Comparison of ENCODE assay signal across 8 cellular contexts in the genomic region with DNA sequence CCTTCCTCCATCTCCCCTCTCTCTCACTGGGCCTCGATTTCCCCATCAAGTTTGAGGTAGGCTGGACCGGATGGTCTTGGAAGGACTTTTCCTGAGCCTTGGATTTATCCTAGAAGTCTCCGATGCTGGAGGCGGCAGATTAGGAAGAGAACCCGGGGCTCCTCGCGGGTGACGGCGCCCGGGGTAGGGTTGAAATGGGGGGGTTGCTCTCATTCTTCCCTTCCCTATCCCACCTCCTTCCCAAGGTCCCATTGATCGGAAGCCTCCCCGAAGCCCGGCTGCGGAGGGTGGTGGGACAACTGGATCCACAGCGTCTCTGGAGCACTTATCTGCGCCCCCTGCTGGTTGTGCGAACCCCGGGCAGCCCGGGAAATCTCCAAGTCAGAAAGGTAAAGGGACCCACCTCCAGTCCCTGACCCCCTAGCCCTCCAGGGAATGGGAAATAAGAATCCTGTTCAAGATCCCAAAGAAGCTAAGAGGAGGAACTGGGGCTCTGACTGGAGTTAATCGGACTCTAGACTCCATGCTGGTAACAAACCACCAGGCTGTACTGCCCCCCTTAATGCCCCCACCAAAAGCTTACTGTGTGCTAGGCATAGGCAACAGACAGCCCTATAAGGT. TPM values are rescaled to one million over a fixed set of nuclear protein-coding genes. Genes with fewer than 3 reads are reported as not detected.
DNase-seq lines count a peak whose midpoint lies in the region; ATAC-seq, FAIRE-seq and TF ChIP-seq lines count a peak whose summit lies in the region.

No MANE protein-coding gene starts in this region.

- CTCF ChIA-PET in activated CD4-positive, alpha-beta T cell treated with anti-CD3 and anti-CD28 coated beads for 36 hours (lab: Charles Lee) = interaction anchor here (0.6 to 4.3 kb wide), 34 partner anchors 10 to 891 kb away, joined by 3 to 75 read pairs (median 4); partner anchors contain the start of genes FBXO46, NKPD1, OPA3 and SIX5
- CTCF ChIA-PET in HepG2 (lab: Yijun Ruan, JAX; ENCODE audit: low intra/inter-chr PET ratio, low total read pairs) = interaction anchor here (1.9 kb wide), 1 partner anchor 102 kb away, joined by 14 read pairs; no protein-coding TSS in a partner anchor

- FAIRE-seq in HepG2 (lab: Jason Lieb, UNC) = peak; percentile 49

- DNase-seq in SIG-M5 treated with dmso at 0.1 percent for 504 hours (lab: John Stamatoyannopoulos, UW; ENCODE audit: unreplicated experiment) (peak; percentile 68), SIG-M5 (lab: John Stamatoyannopoulos, UW) (no peak), NCI-H2196 (lab: John Stamatoyannopoulos, UW; ENCODE audit: unreplicated experiment) (peak; percentile 80), dedifferentiated amniotic fluid mesenchymal stem cell (ENCODE audit: extremely low spot score) (peak; percentile 66), HepG2 (ENCODE audit: low spot score) (peak; percentile 64)
- peak; percentile 90 for DNase-seq in activated CD4-positive, alpha-beta T cell treated with anti-CD3 and anti-CD28 coated beads for 36 hours
- DNase-seq in stimulated activated CD4-positive, alpha-beta T cell treated with anti-CD3 and anti-CD28 coated beads, Interleukin-2, amount 100 ng/mL, for 48 hours = peak; percentile 83 to 86

- no peak; a peak in 1 of 4 replicates for TF ChIP-seq POLR2A in HepG2 (IDR thresholded peaks at IDR 0.05; ENCODE audit: insufficient read depth in 1 of 2, low read depth in 2 of 2, low read length in 2 of 2)

- H3K27me3 ChIP-seq in HepG2 (ENCODE audit: control insufficient read depth in 1 of 2, insufficient read depth in 2 of 2, low read length in 2 of 2) = no peaks in the 10 kb centered on the region; a peak in 1 of 5 replicates

- POLR2A ChIA-PET in activated CD4-positive, alpha-beta T cell treated with anti-CD3 and anti-CD28 coated beads for 36 hours (lab: Charles Lee) = interaction anchor here (0.7 to 2.0 kb wide), 6 partner anchors 16 to 226 kb away, joined by 3 to 25 read pairs (median 8); partner anchors contain the start of genes FOSB and SIX5
- POLR2A ChIA-PET in HepG2 (lab: Yijun Ruan, JAX) = interaction anchor here (0.8 to 4.0 kb wide), 10 partner anchors 10 to 77 kb away, joined by 3 to 47 read pairs (median 8); partner anchors contain the start of gene SIX5

- TF ChIP-seq CTCF in HepG2 (CRISPR knock-in tag; IDR thresholded peaks at IDR 0.05) = peak; percentile 91

- H3K4me3 ChIP-seq in HepG2 (replicated peaks in 1 of 3; ENCODE audit: insufficient read depth in 1 of 3, low read depth in 2 of 3, low read length in 3 of 3) = peak overlapping the region; percentile 92 to 95 (median 94)

- ATAC-seq in activated CD4-positive, alpha-beta T cell treated with anti-CD3 and anti-CD28 coated beads for 36 hours = no peak
- ATAC-seq in HepG2 (peak; percentile 40), GM18861 (IDR thresholded peaks at IDR 0.05; ENCODE audit: unreplicated experiment) (no peak)

- H3K27ac Mint-ChIP-seq in activated CD4-positive, alpha-beta T cell treated with anti-CD3 and anti-CD28 coated beads for 36 hours = peak overlapping the region; percentile 97

- peaks cover 28% of the 10 kb centered on the region for H3K4me1 Mint-ChIP-seq in activated CD4-positive, alpha-beta T cell treated with anti-CD3 and anti-CD28 coated beads for 36 hours

- H3K9me3 ChIP-seq in HepG2 (ENCODE audit: low read length) = no peaks in the 10 kb centered on the region

- H3K4me1 ChIP-seq in HepG2 (ENCODE audit: insufficient read depth, low read length) = peaks cover 17% of the 10 kb centered on the region

- peak overlapping the region; percentile 89 for H3K4me3 Mint-ChIP-seq in activated CD4-positive, alpha-beta T cell treated with anti-CD3 and anti-CD28 coated beads for 36 hours

- no peaks in the 10 kb centered on the region for H3K27me3 Mint-ChIP-seq in activated CD4-positive, alpha-beta T cell treated with anti-CD3 and anti-CD28 coated beads for 36 hours

- intact Hi-C loops in activated CD4-positive, alpha-beta T cell treated with anti-CD3 and anti-CD28 coated beads for 36 hours (cut with DNase I, micrococcal nuclease) = loop anchor here (1.0 to 5.0 kb wide), 7 partner anchors 38 to 1354 kb away; partner anchors contain the start of genes CLPTM1 (in 1 of the 2), FBXO46 (in 1 of the 2), PPP1R37 (in 1 of the 2) and TMEM160 (in 1 of the 2)
- intact Hi-C loops in HepG2 (cut with micrococcal nuclease; ENCODE audit: unreplicated experiment) = loop anchor here (1.0 to 2.0 kb wide), 3 partner anchors 24 to 108 kb away; partner anchors contain the start of genes OPA3 and SIX5

- H2AFZ ChIP-seq in HepG2 (ENCODE audit: low read length) = no peak overlapping the region

- H3K4me2 ChIP-seq in HepG2 (ENCODE audit: low read depth, low read length) = peak overlapping the region; percentile 91

- TF ChIP-seq EP300 in HepG2 (IDR thresholded peaks at IDR 0.05; ENCODE audit: low read depth in 2 of 2, low read length in 2 of 2) (no peak), HepG2 (CRISPR knock-in tag; IDR thresholded peaks at IDR 0.05; ENCODE audit: borderline replicate concordance) (no peak)

- no peaks in the 10 kb centered on the region; the same call in 1 of the 2 replicates for H4K20me1 ChIP-seq in HepG2 (ENCODE audit: insufficient read depth, low read length)

- BruUV-seq in HepG2 (replicated peaks; lab: Mats Ljungman, UMichigan) = TSS peak; percentile 70

- H3K79me2 ChIP-seq in HepG2 (ENCODE audit: insufficient read depth, low read length) = peaks cover 21% of the 10 kb centered on the region

- in situ Hi-C loops in HepG2 (cut with HindIII; ENCODE audit: extremely low pct_ligation_motif_present, low pct_unique_long_range_greater_than_20kb) = no loop called here

- peak overlapping the region; percentile 90 for H3K27ac ChIP-seq in HepG2 (ENCODE audit: extremely low read length, insufficient read depth, low read length)

- 1% methylated on average over 16 of the region's 20 CpGs for whole genome bisulfite sequencing in HepG2 (ENCODE audit: low lambda C conversion rate)

- no peaks in the 10 kb centered on the region for H3K9me3 Mint-ChIP-seq in activated CD4-positive, alpha-beta T cell treated with anti-CD3 and anti-CD28 coated beads for 36 hours (ENCODE audit: low read depth)

- H3K36me3 Mint-ChIP-seq in activated CD4-positive, alpha-beta T cell treated with anti-CD3 and anti-CD28 coated beads for 36 hours (ENCODE audit: low read depth) = peaks cover 56% of the 10 kb centered on the region

- H3K9ac ChIP-seq in HepG2 (ENCODE audit: insufficient read depth, low read depth, low read length) = peak overlapping the region; percentile 95

- TF ChIP-seq RAD21 in HepG2 (CRISPR knock-in tag; IDR thresholded peaks at IDR 0.05) = peak; percentile 45; the same call in 1 of the 2 replicates

- H3K36me3 ChIP-seq in HepG2 (replicated peaks in 1 of 2; ENCODE audit: control insufficient read depth in 1 of 2, insufficient read depth in 2 of 2, low read length in 2 of 2) = peaks cover 5 to 20% of the 10 kb centered on the region in 2 experiments

RNA-seq across cellular contexts. Expression of gene QPCTL, which starts 0.8 kb away (rescaled TPM):
- 10 to 100 TPM; 17.3 to 18.7 TPM for total RNA-seq in activated CD4-positive, alpha-beta T cell treated with anti-CD3 and anti-CD28 coated beads for 36 hours
- 6.8 and 16.0 TPM in 2 replicates for total RNA-seq in HepG2 (2016; rRNA removed; fragmentation: Illumina TruSeq; extraction: Trizol)
- total RNA-seq in HepG2 (2016; cell fraction: cytosol; rRNA removed; fragmentation: Illumina TruSeq; extraction: Trizol; ENCODE audit: low read depth) = 4.4 and 5.8 TPM in 2 replicates
- 6.7 and 15.7 TPM in 2 replicates for total RNA-seq in HepG2 (2016; cell fraction: insoluble cytoplasmic fraction; rRNA removed; fragmentation: Illumina TruSeq; extraction: Trizol)
- total RNA-seq in HepG2 (2016; cell fraction: membrane; rRNA removed; fragmentation: Illumina TruSeq; extraction: Trizol) = 6.8 and 7.4 TPM in 2 replicates
- 14.0 and 17.9 TPM in 2 replicates for total RNA-seq in HepG2 (2016; cell fraction: nucleus; rRNA removed; fragmentation: Illumina TruSeq; extraction: Trizol)
- polyA plus RNA-seq in HepG2 (2011; rRNA removed) = 19.1 and 24.8 TPM in 2 replicates
- 19.1 and 26.2 TPM in 2 replicates for polyA plus RNA-seq in HepG2 (2011; cell fraction: cytosol; rRNA removed)
- 44.7 and 47.6 TPM in 2 replicates for polyA plus RNA-seq in HepG2 (2011; cell fraction: nucleus; rRNA removed)
- polyA plus RNA-seq in HepG2 (2012) = 18.7 and 23.6 TPM in 2 replicates
- polyA plus RNA-seq in HepG2 (2016; cell fraction: cytosol; fragmentation: Illumina TruSeq; extraction: Trizol; ENCODE audit: low read depth) = 5.3 and 6.3 TPM in 2 replicates
- 8.0 and 9.0 TPM in 2 replicates for polyA plus RNA-seq in HepG2 (2016; cell fraction: insoluble cytoplasmic fraction; fragmentation: Illumina TruSeq; extraction: Trizol; ENCODE audit: low read depth)
- 7.9 and 8.3 TPM in 2 replicates for polyA plus RNA-seq in HepG2 (2016; cell fraction: membrane; fragmentation: Illumina TruSeq; extraction: Trizol; ENCODE audit: low read depth)
- polyA plus RNA-seq in HepG2 (2016; cell fraction: nucleus; fragmentation: Illumina TruSeq; extraction: Trizol; ENCODE audit: insufficient read depth, low read depth) = 35.2 and 45.7 TPM in 2 replicates
- polyA minus RNA-seq in HepG2 (2011; rRNA and poly(A)+ RNA removed; ENCODE audit: low replicate concordance) = 22.5 and 49.4 TPM in 2 replicates
- 17.0 and 21.9 TPM in 2 replicates for polyA minus RNA-seq in HepG2 (2011; cell fraction: cytosol; rRNA and poly(A)+ RNA removed)
- 8.1 and 8.9 TPM in 2 replicates for polyA minus RNA-seq in HepG2 (2011; cell fraction: nucleus; rRNA and poly(A)+ RNA removed)

RNA-seq across cellular contexts. Expression of gene SNRPD2, which starts 1.5 kb away (rescaled TPM):
- 100 to 1,000 TPM; 619 to 839 TPM for total RNA-seq in activated CD4-positive, alpha-beta T cell treated with anti-CD3 and anti-CD28 coated beads for 36 hours
- total RNA-seq in HepG2 (2016; rRNA removed; fragmentation: Illumina TruSeq; extraction: Trizol) = 485 and 593 TPM in 2 replicates
- 546 and 637 TPM in 2 replicates for total RNA-seq in HepG2 (2016; cell fraction: cytosol; rRNA removed; fragmentation: Illumina TruSeq; extraction: Trizol; ENCODE audit: low read depth)
- 493 and 623 TPM in 2 replicates for total RNA-seq in HepG2 (2016; cell fraction: insoluble cytoplasmic fraction; rRNA removed; fragmentation: Illumina TruSeq; extraction: Trizol)
- 348 and 425 TPM in 2 replicates for total RNA-seq in HepG2 (2016; cell fraction: membrane; rRNA removed; fragmentation: Illumina TruSeq; extraction: Trizol)
- 161 and 163 TPM in 2 replicates for total RNA-seq in HepG2 (2016; cell fraction: nucleus; rRNA removed; fragmentation: Illumina TruSeq; extraction: Trizol)
- 284 and 299 TPM in 2 replicates for polyA plus RNA-seq in HepG2 (2011; rRNA removed)
- 310 and 320 TPM in 2 replicates for polyA plus RNA-seq in HepG2 (2011; cell fraction: cytosol; rRNA removed)
- 64.5 and 68.4 TPM in 2 replicates for polyA plus RNA-seq in HepG2 (2011; cell fraction: nucleus; rRNA removed)
- 162 and 279 TPM in 2 replicates for polyA plus RNA-seq in HepG2 (2012)
- polyA plus RNA-seq in HepG2 (2016; cell fraction: cytosol; fragmentation: Illumina TruSeq; extraction: Trizol; ENCODE audit: low read depth) = 325 and 406 TPM in 2 replicates
- polyA plus RNA-seq in HepG2 (2016; cell fraction: insoluble cytoplasmic fraction; fragmentation: Illumina TruSeq; extraction: Trizol; ENCODE audit: low read depth) = 334 and 359 TPM in 2 replicates
- 194 and 247 TPM in 2 replicates for polyA plus RNA-seq in HepG2 (2016; cell fraction: membrane; fragmentation: Illumina TruSeq; extraction: Trizol; ENCODE audit: low read depth)
- 168 and 190 TPM in 2 replicates for polyA plus RNA-seq in HepG2 (2016; cell fraction: nucleus; fragmentation: Illumina TruSeq; extraction: Trizol; ENCODE audit: insufficient read depth, low read depth)
- polyA minus RNA-seq in HepG2 (2011; rRNA and poly(A)+ RNA removed; ENCODE audit: low replicate concordance) = 51.2 and 102 TPM in 2 replicates
- 47.3 and 47.6 TPM in 2 replicates for polyA minus RNA-seq in HepG2 (2011; cell fraction: cytosol; rRNA and poly(A)+ RNA removed)
- polyA minus RNA-seq in HepG2 (2011; cell fraction: nucleus; rRNA and poly(A)+ RNA removed) = 25.2 and 32.9 TPM in 2 replicates

RNA-seq across cellular contexts. Expression of gene GIPR, which starts 25.3 kb away (rescaled TPM):
- total RNA-seq in activated CD4-positive, alpha-beta T cell treated with anti-CD3 and anti-CD28 coated beads for 36 hours = 1 to 10 TPM; 4.5 to 5.9 TPM
- 0.15 TPM in 1 of 2 replicates, not detected in the other for total RNA-seq in HepG2 (2016; rRNA removed; fragmentation: Illumina TruSeq; extraction: Trizol)
- total RNA-seq in HepG2 (2016; cell fraction: cytosol; rRNA removed; fragmentation: Illumina TruSeq; extraction: Trizol; ENCODE audit: low read depth) = not detected in 2 replicates
- total RNA-seq in HepG2 (2016; cell fraction: insoluble cytoplasmic fraction; rRNA removed; fragmentation: Illumina TruSeq; extraction: Trizol) = not detected in 2 replicates
- 0.07 TPM in 1 of 2 replicates, not detected in the other for total RNA-seq in HepG2 (2016; cell fraction: membrane; rRNA removed; fragmentation: Illumina TruSeq; extraction: Trizol)
- not detected in 2 replicates for total RNA-seq in HepG2 (2016; cell fraction: nucleus; rRNA removed; fragmentation: Illumina TruSeq; extraction: Trizol)
- 1.2 and 1.7 TPM in 2 replicates for polyA plus RNA-seq in HepG2 (2011; rRNA removed)
- 0.23 and 0.27 TPM in 2 replicates for polyA plus RNA-seq in HepG2 (2011; cell fraction: cytosol; rRNA removed)
- 10.6 TPM in 2 replicates for polyA plus RNA-seq in HepG2 (2011; cell fraction: nucleus; rRNA removed)
- polyA plus RNA-seq in HepG2 (2012) = 1.3 and 2.2 TPM in 2 replicates
- polyA plus RNA-seq in HepG2 (2016; cell fraction: cytosol; fragmentation: Illumina TruSeq; extraction: Trizol; ENCODE audit: low read depth) = not detected in 2 replicates
- not detected in 2 replicates for polyA plus RNA-seq in HepG2 (2016; cell fraction: insoluble cytoplasmic fraction; fragmentation: Illumina TruSeq; extraction: Trizol; ENCODE audit: low read depth)
- polyA plus RNA-seq in HepG2 (2016; cell fraction: membrane; fragmentation: Illumina TruSeq; extraction: Trizol; ENCODE audit: low read depth) = not detected in 2 replicates
- 0.31 TPM in 2 replicates for polyA plus RNA-seq in HepG2 (2016; cell fraction: nucleus; fragmentation: Illumina TruSeq; extraction: Trizol; ENCODE audit: insufficient read depth, low read depth)
- polyA minus RNA-seq in HepG2 (2011; rRNA and poly(A)+ RNA removed; ENCODE audit: low replicate concordance) = 0.47 and 2.5 TPM in 2 replicates
- polyA minus RNA-seq in HepG2 (2011; cell fraction: cytosol; rRNA and poly(A)+ RNA removed) = 0.59 TPM in 1 of 2 replicates, not detected in the other
- 4.5 and 7.2 TPM in 2 replicates for polyA minus RNA-seq in HepG2 (2011; cell fraction: nucleus; rRNA and poly(A)+ RNA removed)

RNA-seq across cellular contexts. Expression of gene FBXO46, which starts 37.4 kb away (rescaled TPM):
- 10 to 100 TPM; 32.3 to 43.3 TPM for total RNA-seq in activated CD4-positive, alpha-beta T cell treated with anti-CD3 and anti-CD28 coated beads for 36 hours
- 4.7 and 6.2 TPM in 2 replicates for total RNA-seq in HepG2 (2016; rRNA removed; fragmentation: Illumina TruSeq; extraction: Trizol)
- total RNA-seq in HepG2 (2016; cell fraction: cytosol; rRNA removed; fragmentation: Illumina TruSeq; extraction: Trizol; ENCODE audit: low read depth) = 0.79 and 1.0 TPM in 2 replicates
- total RNA-seq in HepG2 (2016; cell fraction: insoluble cytoplasmic fraction; rRNA removed; fragmentation: Illumina TruSeq; extraction: Trizol) = 4.3 and 6.5 TPM in 2 replicates
- total RNA-seq in HepG2 (2016; cell fraction: membrane; rRNA removed; fragmentation: Illumina TruSeq; extraction: Trizol) = 3.4 and 3.8 TPM in 2 replicates
- total RNA-seq in HepG2 (2016; cell fraction: nucleus; rRNA removed; fragmentation: Illumina TruSeq; extraction: Trizol) = 5.8 and 7.5 TPM in 2 replicates
- polyA plus RNA-seq in HepG2 (2011; rRNA removed) = 6.4 TPM in 2 replicates
- 3.1 and 5.2 TPM in 2 replicates for polyA plus RNA-seq in HepG2 (2011; cell fraction: cytosol; rRNA removed)
- polyA plus RNA-seq in HepG2 (2011; cell fraction: nucleus; rRNA removed) = 33.3 and 34.2 TPM in 2 replicates
- 4.1 and 4.3 TPM in 2 replicates for polyA plus RNA-seq in HepG2 (2012)
- polyA plus RNA-seq in HepG2 (2016; cell fraction: cytosol; fragmentation: Illumina TruSeq; extraction: Trizol; ENCODE audit: low read depth) = 0.69 and 0.73 TPM in 2 replicates
- 4.4 and 6.5 TPM in 2 replicates for polyA plus RNA-seq in HepG2 (2016; cell fraction: insoluble cytoplasmic fraction; fragmentation: Illumina TruSeq; extraction: Trizol; ENCODE audit: low read depth)
- polyA plus RNA-seq in HepG2 (2016; cell fraction: membrane; fragmentation: Illumina TruSeq; extraction: Trizol; ENCODE audit: low read depth) = 2.3 and 3.0 TPM in 2 replicates
- 16.3 and 19.5 TPM in 2 replicates for polyA plus RNA-seq in HepG2 (2016; cell fraction: nucleus; fragmentation: Illumina TruSeq; extraction: Trizol; ENCODE audit: insufficient read depth, low read depth)
- 4.6 and 6.2 TPM in 2 replicates for polyA minus RNA-seq in HepG2 (2011; rRNA and poly(A)+ RNA removed; ENCODE audit: low replicate concordance)
- 5.1 TPM in 2 replicates for polyA minus RNA-seq in HepG2 (2011; cell fraction: cytosol; rRNA and poly(A)+ RNA removed)
- 7.6 and 9.7 TPM in 2 replicates for polyA minus RNA-seq in HepG2 (2011; cell fraction: nucleus; rRNA and poly(A)+ RNA removed)

RNA-seq across cellular contexts. Expression of gene MEIOSIN, which starts 40.0 kb away (rescaled TPM):
- not detected for total RNA-seq in activated CD4-positive, alpha-beta T cell treated with anti-CD3 and anti-CD28 coated beads for 36 hours
- total RNA-seq in HepG2 (2016; rRNA removed; fragmentation: Illumina TruSeq; extraction: Trizol) = not detected in 2 replicates
- not detected in 2 replicates for total RNA-seq in HepG2 (2016; cell fraction: cytosol; rRNA removed; fragmentation: Illumina TruSeq; extraction: Trizol; ENCODE audit: low read depth)
- total RNA-seq in HepG2 (2016; cell fraction: insoluble cytoplasmic fraction; rRNA removed; fragmentation: Illumina TruSeq; extraction: Trizol) = not detected in 2 replicates
- not detected in 2 replicates for total RNA-seq in HepG2 (2016; cell fraction: membrane; rRNA removed; fragmentation: Illumina TruSeq; extraction: Trizol)
- not detected in 2 replicates for total RNA-seq in HepG2 (2016; cell fraction: nucleus; rRNA removed; fragmentation: Illumina TruSeq; extraction: Trizol)
- not detected in 2 replicates for polyA plus RNA-seq in HepG2 (2011; rRNA removed)
- 0.03 TPM in 2 replicates for polyA plus RNA-seq in HepG2 (2011; cell fraction: cytosol; rRNA removed)
- 0.10 TPM in 2 replicates for polyA plus RNA-seq in HepG2 (2011; cell fraction: nucleus; rRNA removed)
- polyA plus RNA-seq in HepG2 (2012) = 0.07 TPM in 1 of 2 replicates, not detected in the other
- not detected in 2 replicates for polyA plus RNA-seq in HepG2 (2016; cell fraction: cytosol; fragmentation: Illumina TruSeq; extraction: Trizol; ENCODE audit: low read depth)
- polyA plus RNA-seq in HepG2 (2016; cell fraction: insoluble cytoplasmic fraction; fragmentation: Illumina TruSeq; extraction: Trizol; ENCODE audit: low read depth) = not detected in 2 replicates
- not detected in 2 replicates for polyA plus RNA-seq in HepG2 (2016; cell fraction: membrane; fragmentation: Illumina TruSeq; extraction: Trizol; ENCODE audit: low read depth)
- polyA plus RNA-seq in HepG2 (2016; cell fraction: nucleus; fragmentation: Illumina TruSeq; extraction: Trizol; ENCODE audit: insufficient read depth, low read depth) = not detected in 2 replicates
- polyA minus RNA-seq in HepG2 (2011; rRNA and poly(A)+ RNA removed; ENCODE audit: low replicate concordance) = 0.09 TPM in 1 of 2 replicates, not detected in the other
- not detected in 2 replicates for polyA minus RNA-seq in HepG2 (2011; cell fraction: cytosol; rRNA and poly(A)+ RNA removed)
- polyA minus RNA-seq in HepG2 (2011; cell fraction: nucleus; rRNA and poly(A)+ RNA removed) = not detected in 2 replicates
